Comparison of ENCODE assay signal across 8 cellular contexts in the genomic region with DNA sequence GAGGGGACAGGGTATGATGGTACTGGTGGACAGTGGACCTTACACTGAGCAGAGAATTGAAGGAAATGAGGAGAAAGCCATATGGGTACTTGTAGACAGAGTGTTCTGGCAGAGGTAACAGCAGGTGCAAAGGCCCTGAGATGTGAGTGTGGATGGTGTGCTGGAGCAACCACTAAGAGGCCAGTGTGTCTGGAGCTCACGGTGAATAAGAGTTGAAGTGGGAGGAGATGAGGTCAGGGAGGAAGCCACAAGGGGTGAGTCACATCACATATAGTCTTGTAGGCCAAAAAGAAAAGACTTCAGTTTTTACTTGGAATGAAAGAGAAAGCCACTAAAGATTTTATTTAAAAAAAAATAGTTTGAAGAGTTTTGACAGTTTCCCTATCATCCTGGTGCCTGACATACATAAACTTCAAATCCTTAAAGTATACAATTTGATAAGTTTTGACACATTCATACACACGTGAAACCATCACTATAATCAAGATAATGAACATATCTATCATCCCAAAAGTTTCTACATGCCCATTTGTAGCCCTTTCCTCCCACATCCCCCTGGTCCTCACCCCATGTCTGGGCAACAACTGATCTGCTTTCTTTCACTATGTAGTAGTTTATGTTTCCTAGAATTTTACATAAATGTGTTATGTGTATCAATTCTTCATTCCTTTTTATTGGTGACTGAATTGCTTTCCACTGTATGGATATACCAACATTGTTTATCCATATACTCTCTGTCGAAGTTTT.
DNase-seq lines count a peak whose midpoint lies in the region; ATAC-seq and TF ChIP-seq lines count a peak whose summit lies in the region.

No MANE protein-coding gene starts in this region.

- H3K36me3 ChIP-seq in HAP-1 (replicated peaks) = no peaks in the 10 kb centered on the region; the same call in 1 of the 2 replicates

- ATAC-seq in GM19328 (IDR thresholded peaks at IDR 0.05; ENCODE audit: unreplicated experiment) = peak; percentile 89
- peak; percentile 99 for ATAC-seq in HG03196 (IDR thresholded peaks at IDR 0.05; ENCODE audit: unreplicated experiment)

- peak; percentile 52 for DNase-seq in AG09309 (ENCODE audit: low read depth)
- DNase-seq in activated CD4-positive, alpha-beta T cell treated with anti-CD3 and anti-CD28 coated beads for 48 hours = peak; percentile 74
- peak; percentile 60 for DNase-seq in islet precursor cell
- DNase-seq in NCI-H2196 treated with DMSO at 0.1 percent for 48 hours (lab: John Stamatoyannopoulos, UW; ENCODE audit: unreplicated experiment) = no peak
- no peak for DNase-seq in NCI-H1417 treated with DMSO at 0.1 percent for 48 hours (lab: John Stamatoyannopoulos, UW)
- DNase-seq in HAP-1 (ENCODE audit: low spot score in 2 of 2) = no peak

- H3K4me1 ChIP-seq in HAP-1 = no peaks in the 10 kb centered on the region

- in situ Hi-C loops in HAP-1 (cut with MboI; ENCODE audit: low sequenced_read_pairs) = no loop called here

- no peaks in the 10 kb centered on the region for H3K9me3 ChIP-seq in HAP-1

- no peaks in the 10 kb centered on the region for H3K27me3 ChIP-seq in HAP-1 (ENCODE audit: low read depth)

- no peak overlapping the region for H3K4me3 ChIP-seq in AG09309 (ENCODE audit: control insufficient read depth, low read depth, low read length)
- no peak overlapping the region for H3K4me3 ChIP-seq in HAP-1

- TF ChIP-seq CTCF in AG09309 (IDR thresholded peaks at IDR 0.05; ENCODE audit: control insufficient read depth, insufficient read depth, low read depth, low read length, missing control alignments) = no peak

Comparison
In these comparisons a context has a peak if more than half of its experiments do, and no peak if none do; other contexts are left out.
1. DNase-seq: peak in AG09309 (single experiment), activated CD4-positive, alpha-beta T cell treated with anti-CD3 and anti-CD28 coated beads for 48 hours (single experiment) and islet precursor cell (single experiment); none in NCI-H2196 treated with DMSO at 0.1 percent for 48 hours (single experiment), NCI-H1417 treated with DMSO at 0.1 percent for 48 hours (single experiment) and HAP-1 (0 of 2).